Comparison of ENCODE assay signal across 8 cellular contexts in genomic region chr9:83708515-83709158, GRCh38. TPM values are rescaled to one million over a fixed set of nuclear protein-coding genes. Genes with fewer than 3 reads are reported as not detected.
DNase-seq lines count a peak whose midpoint lies in the region; ATAC-seq and TF ChIP-seq lines count a peak whose summit lies in the region.

No MANE protein-coding gene starts in this region.

- CTCF ChIA-PET in T-cell (lab: Charles Lee) = interaction anchor here (0.7 to 2.5 kb wide), 10 partner anchors 13 to 206 kb away, joined by 3 to 9 read pairs (median 6); no protein-coding TSS in a partner anchor

- POLR2A ChIA-PET in T-cell (lab: Charles Lee) = interaction anchor here (0.6 to 1.8 kb wide), 9 partner anchors 9 to 272 kb away, joined by 3 to 9 read pairs (median 5); partner anchors contain the start of genes HNRNPK (in 1 of the 2), IDNK (in 1 of the 2) and RMI1 (in 1 of the 2)

- peak; percentile 42 for TF ChIP-seq CTCF in GM20000 (IDR thresholded peaks at IDR 0.05; ENCODE audit: extremely low read depth, missing control alignments)
- no peak for TF ChIP-seq CTCF in astrocyte of the cerebellum (IDR thresholded peaks at IDR 0.05; ENCODE audit: low read depth, low read length, missing control alignments)

- H3K36me3 ChIP-seq in iPS DF 6.9 (ENCODE audit: control insufficient read depth, insufficient read depth, low read length) = no peaks in the 10 kb centered on the region

- no peaks in the 10 kb centered on the region for H3K4me1 ChIP-seq in iPS DF 6.9 (ENCODE audit: control insufficient read depth, insufficient read depth, low read length)

- H3K27me3 Mint-ChIP-seq in T-cell = no peaks in the 10 kb centered on the region

- H3K27ac ChIP-seq in iPS DF 6.9 (ENCODE audit: low read length) = no peak overlapping the region

- peaks cover 12% of the 10 kb centered on the region for H3K36me3 Mint-ChIP-seq in T-cell

- peak overlapping the region; percentile 86 to 99 (median 95) for H3K4me3 Mint-ChIP-seq in T-cell

- H3K27me3 ChIP-seq in iPS DF 6.9 (ENCODE audit: control insufficient read depth, insufficient read depth, low read length) = no peaks in the 10 kb centered on the region

- DNase-seq in D341Med (ENCODE audit: low spot score) = peak; percentile 56
- peak; percentile 82 for DNase-seq in GM20000 (ENCODE audit: low spot score)
- DNase-seq in HPDE6-E6E7 (ENCODE audit: extremely low spot score) = peak; percentile 72
- DNase-seq in T-cell = peak in 28 of 34 experiments; percentile 10 to 64 (median 37)
- DNase-seq in astrocyte of the cerebellum (ENCODE audit: low read depth) = peak; percentile 6
- DNase-seq in iPS DF 6.9 (ENCODE audit: low read depth, low spot score) = no peak
- peak; percentile 19 for DNase-seq in skeletal muscle cell (ENCODE audit: low read depth)
- no peak for DNase-seq in cortex of kidney (lab: John Stamatoyannopoulos, UW)

- no peaks in the 10 kb centered on the region for H3K9me3 ChIP-seq in iPS DF 6.9 (ENCODE audit: control insufficient read depth, insufficient read depth, low read length)

- in situ Hi-C loops in astrocyte of the cerebellum (cut with HindIII; ENCODE audit: low sequenced_read_pairs) = no loop called here

- ATAC-seq in T-cell (replicated peaks in 1 of 4) = peak; percentile 14 to 26 (median 20)

- H3K27ac Mint-ChIP-seq in T-cell = peak overlapping the region; percentile 96 to 99

- peaks cover 41 to 44% (median 42%) of the 10 kb centered on the region in 3 donors for H3K4me1 Mint-ChIP-seq in T-cell

- WGBS in iPS DF 6.9 (ENCODE audit: insufficient coverage, insufficient read length) = no CpG with 5 or more reads among the region's 20 CpGs

- peak overlapping the region; percentile 95 for H3K4me3 ChIP-seq in astrocyte of the cerebellum (ENCODE audit: low read depth, low read length)
- H3K4me3 ChIP-seq in iPS DF 6.9 (ENCODE audit: low read length) = peak overlapping the region; percentile 69; the same call in 1 of the 2 replicates
- peak overlapping the region; percentile 82 for H3K4me3 ChIP-seq in skeletal muscle cell (ENCODE audit: low read depth, low read length)

- H3K9me3 Mint-ChIP-seq in T-cell = no peaks in the 10 kb centered on the region

RNA-seq across cellular contexts. Expression of gene UBQLN1, which starts 0.9 kb away (rescaled TPM):
- total RNA-seq in T-cell = 100 to 1,000 TPM in 4 of 5 donors, 10 to 100 TPM in 1; 98.1 to 141 (median 105) TPM

Comparison
In these comparisons a context has a peak if more than half of its experiments do, and no peak if none do; other contexts are left out.
1. DNase-seq: peak in D341Med (single experiment), GM20000 (single experiment), HPDE6-E6E7 (single experiment), T-cell (28 of 34), astrocyte of the cerebellum (single experiment) and skeletal muscle cell (single experiment); none in iPS DF 6.9 (single experiment) and cortex of kidney (single experiment).
2. Peak in every context shown above with its lines, with median percentiles within 50 percentile points of each other: H3K4me3 ChIP-seq.